Comparison of ENCODE assay signal across 19 cellular contexts in the genomic region with DNA sequence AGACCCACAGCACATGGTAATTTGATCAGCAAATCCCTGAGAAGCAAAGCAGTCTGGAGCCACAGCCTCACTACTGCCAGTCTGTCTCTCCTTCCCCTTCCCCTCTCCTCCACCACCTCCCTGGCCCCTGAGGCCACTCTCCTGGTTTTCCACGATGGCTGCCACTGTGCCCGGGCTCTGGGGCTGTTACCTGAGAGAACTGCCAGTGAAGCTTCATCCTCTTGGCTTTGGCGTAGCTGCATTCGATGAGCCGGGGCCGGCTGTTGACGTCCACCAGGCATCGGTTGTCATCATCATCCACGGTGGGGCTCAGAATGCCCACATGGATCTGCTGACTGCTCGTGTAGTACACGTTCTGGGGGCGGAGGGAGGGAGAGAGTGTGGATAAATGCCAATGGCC.
"Had no signal": no experiment of that assay in that cellular context is flagged by ENCODE, and none has a peak within 500 bp of the region (broad histone marks: within the 10 kb centered on the region; RNA-seq: fewer than 3 reads in every experiment).

No MANE protein-coding gene starts in this region.

- H3K36me3 Mint-ChIP-seq: memory B cell, mesothelial cell of epicardium had no signal

- H3K9me3 ChIP-seq: esophagus muscularis mucosa, heart right ventricle, left lung, mucosa of descending colon had no signal

- H3K9me3 Mint-ChIP-seq: memory B cell, mesothelial cell of epicardium had no signal

- H3K27me3 ChIP-seq: esophagus muscularis mucosa, foreskin keratinocyte, heart right ventricle, left lung had no signal

- DNase-seq: dermis blood vessel endothelial cell; dorsolateral prefrontal cortex; effector CD4-positive, alpha-beta T cell; effector memory CD4-positive, alpha-beta T cell; foreskin keratinocyte; glutamatergic neuron; heart right ventricle; hippocampal formation; left cardiac atrium; left lung; left ventricle myocardium superior; mammary epithelial cell; mesendoderm; mucosa of descending colon had no signal

- H3K27ac Mint-ChIP-seq: memory B cell, mesothelial cell of epicardium had no signal

- H3K27ac ChIP-seq: coronary artery, dorsolateral prefrontal cortex, esophagus muscularis mucosa, foreskin keratinocyte, heart right ventricle, left lung had no signal

- H3K4me3 Mint-ChIP-seq: memory B cell, mesothelial cell of epicardium had no signal

- H3K4me3 ChIP-seq: coronary artery, dorsolateral prefrontal cortex, esophagus muscularis mucosa, heart right ventricle, left lung, lung, mucosa of descending colon had no signal

- ATAC-seq: foreskin keratinocyte, heart right ventricle, left cardiac atrium, left lung, left ventricle myocardium superior, mucosa of descending colon had no signal

- H3K4me1 ChIP-seq: foreskin keratinocyte, left lung had no signal

- H3K4me1 Mint-ChIP-seq: memory B cell had no signal
